25 cellular contexts compared by ENCODE assay signal in genomic region chr12:132527186-132527882, GRCh38. TPM values are rescaled to one million over a fixed set of nuclear protein-coding genes. Genes with fewer than 3 reads are reported as not detected.
DNase-seq lines count a peak whose midpoint lies in the region; ATAC-seq, FAIRE-seq and TF ChIP-seq lines count a peak whose summit lies in the region.
"Had no signal": no experiment of that assay in that cellular context is flagged by ENCODE, and none has a peak within 500 bp of the region (broad histone marks: within the 10 kb centered on the region; RNA-seq: fewer than 3 reads in every experiment).

No MANE protein-coding gene starts in this region.

- TF ChIP-seq EP300 in H1 (IDR thresholded peaks at IDR 0.05; ENCODE audit: borderline replicate concordance in 1 of 2, low read depth in 2 of 2, low read length in 2 of 2) = no peak

- H3K27me3 ChIP-seq in BLaER1 treated with 17β-estradiol and CSF1 and Interleukin-3, amounts not matched to agents 10 nM and 100 nM = peaks cover 0 to 18% (median 0%) of the 10 kb centered on the region in 11 experiments; a peak in 3 of 22 replicates
- H3K27me3 ChIP-seq in H1 (replicated peaks in 1 of 4; ENCODE audit: control insufficient read depth in 3 of 4, extremely low read depth in 1 of 4, insufficient read depth in 3 of 4, low read length in 3 of 4) = peaks cover 0 to 30% (median 28%) of the 10 kb centered on the region in 4 experiments; a peak in 5 of 7 replicates
- H3K27me3 ChIP-seq: BE2C had no signal

- peak overlapping the region in 9 of 11 experiments; percentile 6 to 72 (median 47); a peak in 12 of 22 replicates for H3K9ac ChIP-seq in BLaER1 treated with 17β-estradiol and CSF1 and Interleukin-3, amounts not matched to agents 10 nM and 100 nM
- H3K9ac ChIP-seq in H1 (replicated peaks in 1 of 4; ENCODE audit: extremely low read depth in 1 of 4, low read depth in 3 of 4, low read length in 3 of 4) = no peak overlapping the region
- H3K9ac ChIP-seq: GM23248 had no signal

- no peak for TF ChIP-seq RAD21 in H1 (IDR thresholded peaks at IDR 0.05 in 1 of 2, conservative IDR thresholded peaks at IDR 0.05 in 1 of 2; ENCODE audit: low read depth in 2 of 2, low read length in 2 of 2)

- FAIRE-seq in H1 (lab: Jason Lieb, UNC) = no peak
- FAIRE-seq: A549, D721Med, GM12878, GM19239 had no signal

- no peak overlapping the region for H3K23ac ChIP-seq in H1 (ENCODE audit: insufficient read length)

- H3K9me3 ChIP-seq in BLaER1 treated with 17β-estradiol and CSF1 and Interleukin-3, amounts not matched to agents 10 nM and 100 nM (replicated peaks in 1 of 11) = no peaks in the 10 kb centered on the region
- H3K9me3 ChIP-seq in H1 (ENCODE audit: insufficient read depth in 2 of 2, low read depth in 1 of 2, low read length in 1 of 2) = peaks cover 15 to 27% of the 10 kb centered on the region in 2 experiments
- H3K9me3 ChIP-seq: Caco-2 had no signal

- H3K79me2 ChIP-seq in H1 (ENCODE audit: control insufficient read depth in 1 of 2, insufficient read depth in 2 of 2, low read length in 2 of 2) = no peaks in the 10 kb centered on the region

- TF ChIP-seq CTCF in RWPE1 (conservative IDR thresholded peaks at IDR 0.05; ENCODE audit: low read depth) = no peak
- no peak for TF ChIP-seq CTCF in H1 (IDR thresholded peaks at IDR 0.05; ENCODE audit: control extremely low read depth in 1 of 3, insufficient read depth in 1 of 3, low read depth in 1 of 3, low read length in 3 of 3)

- H3K27ac ChIP-seq in BLaER1 treated with 17β-estradiol and CSF1 and Interleukin-3, amounts not matched to agents 10 nM and 100 nM = peak overlapping the region in 5 of 11 experiments; percentile 18 to 80 (median 61); a peak in 10 of 22 replicates
- H3K27ac ChIP-seq in RWPE1 = peak overlapping the region; percentile 96; the same call in 1 of the 2 replicates
- H3K27ac ChIP-seq in H1 (ENCODE audit: low read depth, low read length) = no peak overlapping the region
- H3K27ac ChIP-seq: A549, C4-2B, GM23248 had no signal

- H2BK20ac ChIP-seq in H1 (ENCODE audit: low read length) = no peak overlapping the region

- peaks cover 13 to 99% (median 80%) of the 10 kb centered on the region in 11 experiments; a peak in 21 of 22 replicates for H4K20me1 ChIP-seq in BLaER1 treated with 17β-estradiol and CSF1 and Interleukin-3, amounts not matched to agents 10 nM and 100 nM
- peaks cover 4 to 15% of the 10 kb centered on the region in 2 experiments for H4K20me1 ChIP-seq in H1 (replicated peaks in 1 of 2; ENCODE audit: control insufficient read depth in 1 of 2, insufficient read depth in 2 of 2, low read length in 2 of 2)

- no peak overlapping the region for H3K14ac ChIP-seq in H1 (ENCODE audit: insufficient read length)

- no peaks in the 10 kb centered on the region; the same call in 1 of the 2 replicates for H3K79me1 ChIP-seq in H1 (ENCODE audit: low read depth, low read length)

- CTCF ChIA-PET in RWPE1 (lab: Yijun Ruan, JAX) = interaction anchor here (0.6 to 1.6 kb wide), 3 partner anchors 22 to 73 kb away, joined by 3 to 6 read pairs (median 4); no protein-coding TSS in a partner anchor
- CTCF ChIA-PET in H1 (lab: Charles Lee; ENCODE audit: partially characterized antibody) = interaction anchor here (1.0 to 8.6 kb wide), 11 partner anchors 8 to 199 kb away, joined by 3 to 83 read pairs (median 4); no protein-coding TSS in a partner anchor

- no peak overlapping the region for H2AK5ac ChIP-seq in H1 (ENCODE audit: low read depth, low read length)

- no peak overlapping the region for H4K5ac ChIP-seq in H1 (ENCODE audit: insufficient read length, low read depth, low read length)

- H3K36me3 ChIP-seq in BLaER1 treated with 17β-estradiol and CSF1 and Interleukin-3, amounts not matched to agents 10 nM and 100 nM = peaks cover 0 to 18% (median 0%) of the 10 kb centered on the region in 11 experiments; a peak in 3 of 22 replicates
- peaks cover 0 to 7% (median 0%) of the 10 kb centered on the region in 4 experiments; a peak in 1 of 8 replicates for H3K36me3 ChIP-seq in H1 (ENCODE audit: control insufficient read depth in 2 of 4, insufficient read depth in 4 of 4, low read length in 3 of 4)
- H3K36me3 ChIP-seq: BE2C, HAP-1 had no signal

- TF ChIP-seq POLR2A in H1 (IDR thresholded peaks at IDR 0.05; ENCODE audit: control extremely low read depth in 1 of 2, low read depth in 2 of 2, low read length in 2 of 2) = no peak

- no peak overlapping the region for H2BK12ac ChIP-seq in H1 (ENCODE audit: low read depth, low read length)

- H3K18ac ChIP-seq in H1 (ENCODE audit: extremely low read depth, low read length) = no peak overlapping the region; the same call in 1 of the 2 replicates

- H2BK5ac ChIP-seq in H1 (ENCODE audit: low read depth, low read length) = no peak overlapping the region

- peaks cover 63 to 100% (median 99%) of the 10 kb centered on the region in 10 experiments for H3K4me1 ChIP-seq in BLaER1 treated with 17β-estradiol and CSF1 and Interleukin-3, amounts not matched to agents 10 nM and 100 nM
- H3K4me1 ChIP-seq in H1 (replicated peaks in 1 of 4; ENCODE audit: control insufficient read depth in 3 of 4, insufficient read depth in 4 of 4, low read length in 3 of 4) = peaks cover 0 to 15% (median 11%) of the 10 kb centered on the region in 4 experiments; a peak in 6 of 7 replicates
- H3K4me1 ChIP-seq: BE2C, HAP-1 had no signal

- H2BK15ac ChIP-seq in H1 (ENCODE audit: low read length) = no peak overlapping the region

- no peak for ATAC-seq in HG03571 (IDR thresholded peaks at IDR 0.05; ENCODE audit: unreplicated experiment)
- ATAC-seq: A549; CD8-positive, alpha-beta T cell; GM12878 had no signal

- H3K23me2 ChIP-seq in H1 (ENCODE audit: low read depth, low read length) = no peaks in the 10 kb centered on the region

- H3K4me2 ChIP-seq in BLaER1 treated with 17β-estradiol and CSF1 and Interleukin-3, amounts not matched to agents 10 nM and 100 nM = peak overlapping the region; percentile 44 to 99 (median 89)
- no peak overlapping the region for H3K4me2 ChIP-seq in H1 (ENCODE audit: insufficient read depth in 1 of 2, low read depth in 2 of 2, low read length in 2 of 2)
- H3K4me2 ChIP-seq: A549 had no signal

- no peak overlapping the region for H3K4ac ChIP-seq in H1 (replicated peaks; ENCODE audit: insufficient read length, low read depth, low read length)

- no peak overlapping the region for H2AFZ ChIP-seq in H1 (ENCODE audit: low read length)
- H2AFZ ChIP-seq: GM23248 had no signal

- POLR2A ChIA-PET in RWPE1 (lab: Yijun Ruan, JAX; ENCODE audit: low non-redundant PET) (no interaction called here), H1 (lab: Charles Lee; ENCODE audit: partially characterized antibody) (interaction anchor here (0.7 to 1.8 kb wide), 4 partner anchors 10 to 52 kb away, joined by 3 to 4 read pairs (median 4); no protein-coding TSS in a partner anchor)

- 0 out of 2 replicates have a peak overlapping the region, but pooled peaks have one; percentile 9 for H4K8ac ChIP-seq in H1 (ENCODE audit: extremely low read depth, insufficient read depth, low read length)

- no peak for DNase-seq in RWPE1 (ENCODE audit: low spot score)
- DNase-seq in H1 (ENCODE audit: low read depth in 1 of 2, low spot score in 2 of 2) = no peak
- DNase-seq in activated naive CD4-positive, alpha-beta T cell (lab: John Stamatoyannopoulos, UW) = no peak
- no peak for DNase-seq in D341Med (ENCODE audit: low spot score)
- no peak for DNase-seq in NCI-H2171 treated with DMSO at 0.1 percent for 48 hours (lab: John Stamatoyannopoulos, UW)
- DNase-seq: 8988T; ACHN; AML-193; BE2C; Caco-2; CD4-positive, CD25-positive, alpha-beta regulatory T cell; CD8-positive, alpha-beta T cell; DMS 273 treated with DMSO at 0.1 percent for 48 hours; DMS79; EL; GDM1; GM23248 had no signal

- H2BK120ac ChIP-seq in H1 (replicated peaks; ENCODE audit: low read depth, low read length) = no peak overlapping the region

- no peak overlapping the region for H3K56ac ChIP-seq in H1 (replicated peaks; ENCODE audit: insufficient read length, low read depth, low read length)

- 78% methylated on average over 11 of the region's 25 CpGs; no CpG with 5 or more reads in 1 of the 2 experiments for WGBS in H1 (ENCODE audit: extremely low coverage in 1 of 2, insufficient coverage in 1 of 2, insufficient read length in 1 of 2, insufficient replicate concordance in 2 of 2, low coverage in 1 of 2, low lambda C conversion rate in 2 of 2, missing lambda C conversion rate in 1 of 2), 2 experiments

- H3K4me3 ChIP-seq in BLaER1 treated with 17β-estradiol and CSF1 and Interleukin-3, amounts not matched to agents 10 nM and 100 nM = peak overlapping the region in 4 of 10 experiments; percentile 40 to 51 (median 48); a peak in 6 of 20 replicates
- H3K4me3 ChIP-seq in H1 (ENCODE audit: extremely low read depth in 1 of 4, insufficient read depth in 2 of 4, low read depth in 3 of 4, low read length in 4 of 4) = no peak overlapping the region
- H3K4me3 ChIP-seq: A549, GM12878, GM23248, HAP-1 had no signal

- H4K91ac ChIP-seq in H1 (replicated peaks; ENCODE audit: insufficient read length, low read length) = no peak overlapping the region

TF ChIP-seq in H1, 55 proteins besides CTCF, POLR2A, EP300 and RAD21 (continues in another document):
- no peak for TF ChIP-seq SUZ12 (IDR thresholded peaks at IDR 0.05; ENCODE audit: low read length)
- no peak for TF ChIP-seq GTF2F1 (IDR thresholded peaks at IDR 0.05; ENCODE audit: borderline replicate concordance, low read depth, low read length)
- TF ChIP-seq CBX5 (IDR thresholded peaks at IDR 0.05; ENCODE audit: low read depth, low read length) = no peak
- no peak for TF ChIP-seq HDAC2 (IDR thresholded peaks at IDR 0.05; ENCODE audit: borderline replicate concordance in 1 of 2, low read depth in 2 of 2, low read length in 2 of 2)
- TF ChIP-seq BACH1 (IDR thresholded peaks at IDR 0.05; ENCODE audit: low read length) = no peak
- TF ChIP-seq, protein P1, sequence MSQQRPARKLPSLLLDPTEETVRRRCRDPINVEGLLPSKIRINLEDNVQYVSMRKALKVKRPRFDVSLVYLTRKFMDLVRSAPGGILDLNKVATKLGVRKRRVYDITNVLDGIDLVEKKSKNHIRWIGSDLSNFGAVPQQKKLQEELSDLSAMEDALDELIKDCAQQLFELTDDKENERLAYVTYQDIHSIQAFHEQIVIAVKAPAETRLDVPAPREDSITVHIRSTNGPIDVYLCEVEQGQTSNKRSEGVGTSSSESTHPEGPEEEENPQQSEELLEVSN (IDR thresholded peaks at IDR 0.05) = no peak
- no peak for TF ChIP-seq CBX8 (IDR thresholded peaks at IDR 0.05; ENCODE audit: borderline replicate concordance, low read depth, low read length)
- TF ChIP-seq RXRA (IDR thresholded peaks at IDR 0.05; ENCODE audit: insufficient read depth, low read depth, low read length) = no peak

RNA-seq across cellular contexts. Expression of gene FBRSL1, which starts 37.4 kb away (rescaled TPM):
- total RNA-seq in H1 (2021; fragmentation: NEBNext Ultra II Directional; extraction: Animal tissue kit (Norgen Biotek cat#: 25700)) = 109 and 123 TPM in 2 replicates
- polyA plus RNA-seq in H1 (2011; rRNA removed) = 18.4 and 78.9 TPM in 2 replicates
- polyA plus RNA-seq in H1 (2011; cell fraction: cytosol; rRNA removed) = 13.8 TPM
- polyA plus RNA-seq in H1 (2011; cell fraction: nucleus; rRNA removed) = 51.7 TPM
- 70.6 to 100 TPM (median 74.4 TPM) in 4 replicates for polyA plus RNA-seq in H1 (2012, experiment 1 of 2)
- polyA plus RNA-seq in H1 (2012, experiment 2 of 2) = 111 TPM
- 79.0 TPM for polyA plus RNA-seq in H1 (2013, experiment 1 of 2)
- polyA plus RNA-seq in H1 (2013, experiment 2 of 2) = 73.0 TPM
- polyA minus RNA-seq in H1 (2011; rRNA and poly(A)+ RNA removed) = 1.7 and 39.3 TPM in 2 replicates
- 52.3 TPM for polyA minus RNA-seq in H1 (2011; cell fraction: cytosol; rRNA and poly(A)+ RNA removed)
- polyA minus RNA-seq in H1 (2011; cell fraction: nucleus; rRNA and poly(A)+ RNA removed) = 28.5 TPM

Comparison
In these comparisons a context has a peak if more than half of its experiments do, and no peak if none do; other contexts are left out.
1. H3K4me2 ChIP-seq: peak in BLaER1 treated with 17β-estradiol and CSF1 and Interleukin-3, amounts not matched to agents 10 nM and 100 nM (11 of 11); none in H1 (0 of 2).
2. H3K9ac ChIP-seq: peak in BLaER1 treated with 17β-estradiol and CSF1 and Interleukin-3, amounts not matched to agents 10 nM and 100 nM (9 of 11); none in H1 (0 of 4).